ENCODE assay signal across 10 cellular contexts in genomic region chr7:150736864-150737263, GRCh38. TPM values are rescaled to one million over a fixed set of nuclear protein-coding genes. Genes with fewer than 3 reads are reported as not detected.
DNase-seq lines count a peak whose midpoint lies in the region; ATAC-seq and TF ChIP-seq lines count a peak whose summit lies in the region.
"Had no signal": no experiment of that assay in that cellular context is flagged by ENCODE, and none has a peak within 500 bp of the region (broad histone marks: within the 10 kb centered on the region; RNA-seq: fewer than 3 reads in every experiment).

No MANE protein-coding gene starts in this region.

- CTCF ChIA-PET in activated CD8-positive, alpha-beta T cell treated with anti-CD3 and anti-CD28 coated beads for 36 hours (lab: Charles Lee): interaction anchor here (0.7 to 2.0 kb wide), 5 partner anchors 22 to 288 kb away, joined by 3 to 8 read pairs (median 4); no protein-coding TSS in a partner anchor

- peak; percentile 11 for ATAC-seq in GM19328 (IDR thresholded peaks at IDR 0.05; ENCODE audit: unreplicated experiment)
- ATAC-seq in activated CD8-positive, alpha-beta T cell treated with anti-CD3 and anti-CD28 coated beads for 36 hours: peak; percentile 3
- ATAC-seq in HG02938 (IDR thresholded peaks at IDR 0.05; ENCODE audit: unreplicated experiment): no peak
- no peak for ATAC-seq in HG03520 (IDR thresholded peaks at IDR 0.05; ENCODE audit: unreplicated experiment)

- POLR2A ChIA-PET in activated CD8-positive, alpha-beta T cell treated with anti-CD3 and anti-CD28 coated beads for 36 hours (lab: Charles Lee): interaction anchor here (0.7 to 3.7 kb wide), 17 partner anchors 11 to 287 kb away, joined by 3 to 39 read pairs (median 10); partner anchors contain the start of genes GIMAP1, GIMAP2, GIMAP4 and GIMAP6

- H3K4me1 ChIP-seq in BLaER1 treated with 17β-estradiol and CSF1 and Interleukin-3, amounts not matched to agents 10 nM and 100 nM: peaks cover 11 to 65% (median 14%) of the 10 kb centered on the region in 10 experiments
- H3K4me1 ChIP-seq in mucosa of rectum (ENCODE audit: control insufficient read depth in 2 of 2, insufficient read depth in 2 of 2, low read length in 2 of 2): no peaks in the 10 kb centered on the region

- H3K9me3 Mint-ChIP-seq in activated CD8-positive, alpha-beta T cell treated with anti-CD3 and anti-CD28 coated beads for 36 hours: peaks cover 7% of the 10 kb centered on the region

- peak overlapping the region in 4 of 10 experiments; percentile 56 to 67 (median 62); a peak in 7 of 20 replicates for H3K4me3 ChIP-seq in BLaER1 treated with 17β-estradiol and CSF1 and Interleukin-3, amounts not matched to agents 10 nM and 100 nM
- H3K4me3 ChIP-seq in mucosa of rectum (ENCODE audit: low read length in 2 of 2): peak overlapping the region; percentile 14 to 81

- peaks cover 0 to 24% (median 0%) of the 10 kb centered on the region in 11 experiments; a peak in 6 of 22 replicates for H3K36me3 ChIP-seq in BLaER1 treated with 17β-estradiol and CSF1 and Interleukin-3, amounts not matched to agents 10 nM and 100 nM
- H3K36me3 ChIP-seq in mucosa of rectum (ENCODE audit: control insufficient read depth in 2 of 2, insufficient read depth in 2 of 2, low read length in 2 of 2): no peaks in the 10 kb centered on the region

- peaks cover 0 to 10% (median 4%) of the 10 kb centered on the region in 11 experiments; a peak in 7 of 22 replicates for H3K9me3 ChIP-seq in BLaER1 treated with 17β-estradiol and CSF1 and Interleukin-3, amounts not matched to agents 10 nM and 100 nM (replicated peaks in 1 of 11)
- no peaks in the 10 kb centered on the region for H3K9me3 ChIP-seq in mucosa of rectum (ENCODE audit: control insufficient read depth in 2 of 2, low read length in 2 of 2)

- TF ChIP-seq CTCF in activated CD8-positive, alpha-beta T cell treated with anti-CD3 and anti-CD28 coated beads for 36 hours (IDR thresholded peaks at IDR 0.05): no peak

- peak overlapping the region; percentile 89 for H3K4me3 Mint-ChIP-seq in activated CD8-positive, alpha-beta T cell treated with anti-CD3 and anti-CD28 coated beads for 36 hours

- peak; percentile 36 for DNase-seq in activated CD8-positive, alpha-beta T cell treated with anti-CD3 and anti-CD28 coated beads for 36 hours
- DNase-seq in AG08396 (ENCODE audit: low spot score): no peak
- DNase-seq in 8988T: no peak
- DNase-seq: occipital lobe had no signal

- H3K27me3 Mint-ChIP-seq in activated CD8-positive, alpha-beta T cell treated with anti-CD3 and anti-CD28 coated beads for 36 hours: no peaks in the 10 kb centered on the region

- H3K9ac ChIP-seq in BLaER1 treated with 17β-estradiol and CSF1 and Interleukin-3, amounts not matched to agents 10 nM and 100 nM: peak overlapping the region in 3 of 11 experiments; percentile 31 to 79 (median 57); a peak in 4 of 22 replicates
- H3K9ac ChIP-seq in mucosa of rectum (ENCODE audit: low read depth in 1 of 2, low read length in 2 of 2): peak overlapping the region in 1 of 2 donors; percentile 42

- H3K4me1 Mint-ChIP-seq in activated CD8-positive, alpha-beta T cell treated with anti-CD3 and anti-CD28 coated beads for 36 hours (ENCODE audit: low read depth): peaks cover 72% of the 10 kb centered on the region

- intact Hi-C loops in activated CD8-positive, alpha-beta T cell treated with anti-CD3 and anti-CD28 coated beads for 36 hours (cut with micrococcal nuclease): loop anchor here (5.0 kb wide), 3 partner anchors 170 to 285 kb away; partner anchors contain the start of genes GIMAP4 and GIMAP8

- H3K4me2 ChIP-seq in BLaER1 treated with 17β-estradiol and CSF1 and Interleukin-3, amounts not matched to agents 10 nM and 100 nM: peak overlapping the region; percentile 51 to 88 (median 72)

- peak overlapping the region; percentile 97 for H3K27ac Mint-ChIP-seq in activated CD8-positive, alpha-beta T cell treated with anti-CD3 and anti-CD28 coated beads for 36 hours

- peak overlapping the region in 3 of 11 experiments; percentile 54 to 58 (median 54); a peak in 5 of 22 replicates for H3K27ac ChIP-seq in BLaER1 treated with 17β-estradiol and CSF1 and Interleukin-3, amounts not matched to agents 10 nM and 100 nM
- H3K27ac ChIP-seq in mucosa of rectum (ENCODE audit: low read depth in 2 of 2, low read length in 2 of 2): peak overlapping the region in 1 of 2 donors; percentile 74

- H4K20me1 ChIP-seq in BLaER1 treated with 17β-estradiol and CSF1 and Interleukin-3, amounts not matched to agents 10 nM and 100 nM: peaks cover 0 to 27% (median 0%) of the 10 kb centered on the region in 11 experiments; a peak in 2 of 22 replicates

- H3K36me3 Mint-ChIP-seq in activated CD8-positive, alpha-beta T cell treated with anti-CD3 and anti-CD28 coated beads for 36 hours (ENCODE audit: low read depth): peaks cover 39% of the 10 kb centered on the region

- H3K27me3 ChIP-seq in BLaER1 treated with 17β-estradiol and CSF1 and Interleukin-3, amounts not matched to agents 10 nM and 100 nM: no peaks in the 10 kb centered on the region
- peaks cover 0 to 3% of the 10 kb centered on the region in 2 donors for H3K27me3 ChIP-seq in mucosa of rectum (ENCODE audit: control insufficient read depth in 2 of 2, insufficient read depth in 2 of 2, low read length in 2 of 2)

RNA-seq across cellular contexts. Expression of gene GIMAP5, which starts 0.4 kb away (rescaled TPM):
- 10 to 100 TPM; 37.6 to 40.7 TPM for total RNA-seq in activated CD8-positive, alpha-beta T cell treated with anti-CD3 and anti-CD28 coated beads for 36 hours
- total RNA-seq: bronchial epithelial cell had no signal

RNA-seq across cellular contexts. Expression of gene GIMAP1, which starts 20.5 kb away (rescaled TPM):
- 1 to 10 TPM; 8.7 to 9.3 TPM for total RNA-seq in activated CD8-positive, alpha-beta T cell treated with anti-CD3 and anti-CD28 coated beads for 36 hours
- total RNA-seq: bronchial epithelial cell had no signal

RNA-seq across cellular contexts. Expression of gene GIMAP2, which starts 51.4 kb away (rescaled TPM):
- total RNA-seq in activated CD8-positive, alpha-beta T cell treated with anti-CD3 and anti-CD28 coated beads for 36 hours: 10 to 100 TPM; 42.2 to 42.7 TPM

Comparison
In these comparisons a context has a peak if more than half of its experiments do, and no peak if none do; other contexts are left out.
1. ATAC-seq: peak in GM19328 (single experiment) and activated CD8-positive, alpha-beta T cell treated with anti-CD3 and anti-CD28 coated beads for 36 hours (single experiment); none in HG02938 (single experiment) and HG03520 (single experiment).